Comparison of ENCODE assay signal across 33 cellular contexts in genomic region chr13:35332134-35332533, GRCh38.
"Had no signal": no experiment of that assay in that cellular context is flagged by ENCODE, and none has a peak within 500 bp of the region (broad histone marks: within the 10 kb centered on the region; RNA-seq: fewer than 3 reads in every experiment).

No MANE protein-coding gene starts in this region.

- H3K4me3 ChIP-seq: MG63 had no signal

- H3K9me3 ChIP-seq: MG63 had no signal

- H3K36me3 ChIP-seq: MG63 had no signal

- DNase-seq: Karpas-422, Kasumi-1, MG63, MM.1S, MV-4-11, NCI-H1048, NCI-H1092, NCI-H1092 treated with DMSO at 0.1 percent for 48 hours, NCI-H1105, NCI-H1105 treated with DMSO at 0.1 percent for 48 hours, NCI-H1417, NCI-H1417 treated with DMSO at 0.1 percent for 48 hours, NCI-H1436, NCI-H1436 treated with DMSO at 0.1 percent for 48 hours, NCI-H146, NCI-H1694, NCI-H1694 treated with DMSO at 0.1 percent for 48 hours, NCI-H187, NCI-H187 treated with DMSO at 0.1 percent for 48 hours, NCI-H1930, NCI-H2029, NCI-H2029 treated with DMSO at 0.1 percent for 48 hours, NCI-H2081, NCI-H2081 treated with DMSO at 0.1 percent for 48 hours, NCI-H2107, NCI-H2171, NCI-H2171 treated with DMSO at 0.1 percent for 48 hours, NCI-H2227 treated with DMSO at 0.1 percent for 48 hours, NCI-H226, NCI-H345, NCI-H446, NCI-H446 treated with DMSO at 0.1 percent for 48 hours, NCI-H510A had no signal
